Comparison of ENCODE assay signal across 9 cellular contexts in genomic region chr1:47569681-47570470, GRCh38.
A peak's percentile ranks its signal among the peaks of the same experiment; 100 is the strongest.
DNase-seq lines count a peak whose midpoint lies in the region; ATAC-seq and TF ChIP-seq lines count a peak whose summit lies in the region.
"Had no signal": no experiment of that assay in that cellular context is flagged by ENCODE, and none has a peak within 500 bp of the region (broad histone marks: within the 10 kb centered on the region; RNA-seq: fewer than 3 reads in every experiment).

No MANE protein-coding gene starts in this region.

- no peaks in the 10 kb centered on the region for H3K36me3 ChIP-seq in BLaER1 treated with 17β-estradiol and CSF1 and Interleukin-3, amounts not matched to agents 10 nM and 100 nM

- peaks cover 28 to 69% (median 60%) of the 10 kb centered on the region in 10 experiments for H3K4me1 ChIP-seq in BLaER1 treated with 17β-estradiol and CSF1 and Interleukin-3, amounts not matched to agents 10 nM and 100 nM

- no peaks in the 10 kb centered on the region for H3K9me3 Mint-ChIP-seq in mesothelial cell of epicardium

- peak overlapping the region; percentile 8 to 94 (median 66); a peak in 21 of 22 replicates for H3K4me2 ChIP-seq in BLaER1 treated with 17β-estradiol and CSF1 and Interleukin-3, amounts not matched to agents 10 nM and 100 nM

- peak overlapping the region; percentile 43 for H3K27ac Mint-ChIP-seq in mesothelial cell of epicardium
- H3K27ac Mint-ChIP-seq: T-helper 17 cell had no signal

- H3K36me3 Mint-ChIP-seq in mesothelial cell of epicardium: no peaks in the 10 kb centered on the region

- no peaks in the 10 kb centered on the region for H4K20me1 ChIP-seq in BLaER1 treated with 17β-estradiol and CSF1 and Interleukin-3, amounts not matched to agents 10 nM and 100 nM

- TF ChIP-seq CTCF in mesothelial cell of epicardium (IDR thresholded peaks at IDR 0.05; ENCODE audit: unreplicated experiment): no peak

- no peak overlapping the region for H3K4me3 Mint-ChIP-seq in mesothelial cell of epicardium
- H3K4me3 Mint-ChIP-seq: T-helper 17 cell had no signal

- H3K27me3 Mint-ChIP-seq in mesothelial cell of epicardium (ENCODE audit: low read depth): peaks cover 2% of the 10 kb centered on the region

- no peaks in the 10 kb centered on the region for H3K27me3 ChIP-seq in BLaER1 treated with 17β-estradiol and CSF1 and Interleukin-3, amounts not matched to agents 10 nM and 100 nM

- H3K4me1 Mint-ChIP-seq in mesothelial cell of epicardium: peaks cover 34% of the 10 kb centered on the region

- H3K9me3 ChIP-seq in BLaER1 treated with 17β-estradiol and CSF1 and Interleukin-3, amounts not matched to agents 10 nM and 100 nM (replicated peaks in 1 of 11): no peaks in the 10 kb centered on the region

- no peak overlapping the region for H3K27ac ChIP-seq in BLaER1 treated with 17β-estradiol and CSF1 and Interleukin-3, amounts not matched to agents 10 nM and 100 nM

- no peak overlapping the region for H3K4me3 ChIP-seq in BLaER1 treated with 17β-estradiol and CSF1 and Interleukin-3, amounts not matched to agents 10 nM and 100 nM

- DNase-seq in NCI-H2029 treated with DMSO at 0.1 percent for 48 hours (lab: John Stamatoyannopoulos, UW) (peak; percentile 74), dermis blood vessel endothelial cell (peak; percentile 90), mesothelial cell of epicardium (ENCODE audit: low spot score in 2 of 2, unreplicated experiment in 2 of 2) (peak in 1 of 2 experiments; percentile 62)
- no peak for DNase-seq in central memory CD4-positive, alpha-beta T cell
- DNase-seq in activated CD4-positive, alpha-beta T cell treated with anti-CD3 and anti-CD28 coated beads, Interleukin-2, amount 50 U/mL, for 1 hour: no peak
- DNase-seq: T-helper 17 cell had no signal

- H3K9ac ChIP-seq in BLaER1 treated with 17β-estradiol and CSF1 and Interleukin-3, amounts not matched to agents 10 nM and 100 nM: no peak overlapping the region

- ATAC-seq in HG02678 (IDR thresholded peaks at IDR 0.05; ENCODE audit: unreplicated experiment) (no peak), GM19035 (IDR thresholded peaks at IDR 0.05; ENCODE audit: unreplicated experiment) (no peak)
- ATAC-seq: T-helper 17 cell had no signal

Comparison
In these comparisons a context has a peak if more than half of its experiments do, and no peak if none do; other contexts are left out.
1. DNase-seq: peak in NCI-H2029 treated with DMSO at 0.1 percent for 48 hours (single experiment) and dermis blood vessel endothelial cell (single experiment); none in central memory CD4-positive, alpha-beta T cell (single experiment) and activated CD4-positive, alpha-beta T cell treated with anti-CD3 and anti-CD28 coated beads, Interleukin-2, amount 50 U/mL, for 1 hour (single experiment).